14 cellular contexts compared by ENCODE assay signal in genomic region chr4:139054791-139055376, GRCh38. TPM values are rescaled to one million over a fixed set of nuclear protein-coding genes. Genes with fewer than 3 reads are reported as not detected.
DNase-seq lines count a peak whose midpoint lies in the region; ATAC-seq and TF ChIP-seq lines count a peak whose summit lies in the region.
"Had no signal": no experiment of that assay in that cellular context is flagged by ENCODE, and none has a peak within 500 bp of the region (broad histone marks: within the 10 kb centered on the region; RNA-seq: fewer than 3 reads in every experiment).

No MANE protein-coding gene starts in this region.

- peaks cover 20 to 46% (median 31%) of the 10 kb centered on the region in 4 donors for H3K4me1 Mint-ChIP-seq in CD4-positive, alpha-beta memory T cell
- peaks cover 30% of the 10 kb centered on the region for H3K4me1 Mint-ChIP-seq in chondrocyte (ENCODE audit: low read depth)
- peaks cover 26 to 42% (median 36%) of the 10 kb centered on the region in 4 donors for H3K4me1 Mint-ChIP-seq in naive thymus-derived CD8-positive, alpha-beta T cell

- no peaks in the 10 kb centered on the region for H3K27me3 Mint-ChIP-seq in CD4-positive, alpha-beta memory T cell
- H3K27me3 Mint-ChIP-seq in chondrocyte (ENCODE audit: low read depth), result no peaks in the 10 kb centered on the region
- H3K27me3 Mint-ChIP-seq in naive thymus-derived CD8-positive, alpha-beta T cell, result no peaks in the 10 kb centered on the region
- H3K27me3 Mint-ChIP-seq: activated CD4-positive, alpha-beta memory T cell treated with anti-CD3 and anti-CD28 coated beads for 36 hours had no signal

- H3K4me3 ChIP-seq in CD4-positive, alpha-beta memory T cell (ENCODE audit: low read length in 2 of 2), result no peak overlapping the region
- no peak overlapping the region for H3K4me3 ChIP-seq in A673 (ENCODE audit: low read depth, low read length, poor library complexity, severe bottlenecking)
- H3K4me3 ChIP-seq: thoracic aorta had no signal

- intact Hi-C loops in CD4-positive, alpha-beta memory T cell (cut with micrococcal nuclease), result no loop called here
- intact Hi-C loops in A673 (cut with micrococcal nuclease; ENCODE audit: unreplicated experiment), result no loop called here

- POLR2A ChIA-PET in CD4-positive, alpha-beta memory T cell (lab: Charles Lee; ENCODE audit: partially characterized antibody), result interaction anchor here (1.2 kb wide), 2 partner anchors 10 to 28 kb away, joined by 3 read pairs; no protein-coding TSS in a partner anchor
- POLR2A ChIA-PET in naive thymus-derived CD8-positive, alpha-beta T cell (lab: Charles Lee), result no interaction called here
- POLR2A ChIA-PET in A673 (lab: Charles Lee; ENCODE audit: low non-redundant PET), result no interaction called here

- no peak for TF ChIP-seq CTCF in chondrocyte (IDR thresholded peaks at IDR 0.05)
- no peak for TF ChIP-seq CTCF in A673 (conservative IDR thresholded peaks at IDR 0.05; ENCODE audit: low read depth, low read length)
- no peak for TF ChIP-seq CTCF in GM13977 (IDR thresholded peaks at IDR 0.05; ENCODE audit: extremely low read depth, insufficient read depth, missing control alignments)

- in situ Hi-C loops in GM13977 (cut with MboI; ENCODE audit: low pct_unique_long_range_greater_than_20kb, low sequenced_read_pairs, unreplicated experiment), result no loop called here

- H3K27ac Mint-ChIP-seq in CD4-positive, alpha-beta memory T cell, result peak overlapping the region in 4 of 7 donors; percentile 49 to 75 (median 64)
- H3K27ac Mint-ChIP-seq in chondrocyte (ENCODE audit: unreplicated experiment), result peak overlapping the region; percentile 29
- peak overlapping the region; percentile 26 to 84 (median 68) for H3K27ac Mint-ChIP-seq in naive thymus-derived CD8-positive, alpha-beta T cell
- H3K27ac Mint-ChIP-seq: activated CD4-positive, alpha-beta memory T cell treated with anti-CD3 and anti-CD28 coated beads for 36 hours had no signal

- DNase-seq in CD4-positive, alpha-beta memory T cell, result no peak
- DNase-seq in HS-5 (ENCODE audit: low read depth) (peak; percentile 28), chondrocyte (ENCODE audit: low spot score) (no peak), A673 (ENCODE audit: low spot score) (no peak), GM13977 (ENCODE audit: low spot score) (no peak), NOMO-1 treated with dmso at 0.1 percent for 144 hours (lab: John Stamatoyannopoulos, UW; ENCODE audit: unreplicated experiment) (no peak)
- no peak for DNase-seq in naive thymus-derived CD8-positive, alpha-beta T cell
- DNase-seq: activated CD4-positive, alpha-beta memory T cell treated with anti-CD3 and anti-CD28 coated beads for 36 hours; dermis blood vessel endothelial cell; Karpas-422; left cardiac atrium; T1000 had no signal

- peaks cover 37 to 63% of the 10 kb centered on the region in 2 donors for H3K36me3 Mint-ChIP-seq in CD4-positive, alpha-beta memory T cell
- H3K36me3 Mint-ChIP-seq in chondrocyte (ENCODE audit: low read depth), result peaks cover 16% of the 10 kb centered on the region
- H3K36me3 Mint-ChIP-seq in naive thymus-derived CD8-positive, alpha-beta T cell, result peaks cover 0 to 86% (median 6%) of the 10 kb centered on the region in 3 donors

- no TSS peak for BruUV-seq in A673 (replicated peaks; lab: Mats Ljungman, UMichigan)

- no peaks in the 10 kb centered on the region for H3K27me3 ChIP-seq in CD4-positive, alpha-beta memory T cell (ENCODE audit: insufficient read depth, low read length)
- no peaks in the 10 kb centered on the region for H3K27me3 ChIP-seq in A673 (replicated peaks; ENCODE audit: insufficient read depth, low read depth, low read length, poor library complexity)

- peaks cover 41% of the 10 kb centered on the region for H3K36me3 ChIP-seq in CD4-positive, alpha-beta memory T cell (ENCODE audit: insufficient read depth, low read length)
- H3K36me3 ChIP-seq in A673 (ENCODE audit: insufficient read depth, low read length, poor library complexity, severe bottlenecking), result peaks cover 44% of the 10 kb centered on the region

- CTCF ChIA-PET in CD4-positive, alpha-beta memory T cell (lab: Charles Lee; ENCODE audit: partially characterized antibody), result no interaction called here
- CTCF ChIA-PET in A673 (lab: Charles Lee), result interaction anchor here (0.6 kb wide), 1 partner anchor 634 kb away, joined by 5 read pairs; no protein-coding TSS in a partner anchor

- no peak overlapping the region for H3K27ac ChIP-seq in CD4-positive, alpha-beta memory T cell (ENCODE audit: low read depth, low read length)
- no peak overlapping the region for H3K27ac ChIP-seq in A673 (ENCODE audit: low read depth, low read length, poor library complexity, severe bottlenecking)
- H3K27ac ChIP-seq: thoracic aorta had no signal

- H3K9me3 Mint-ChIP-seq in CD4-positive, alpha-beta memory T cell, result no peaks in the 10 kb centered on the region
- H3K9me3 Mint-ChIP-seq in chondrocyte (ENCODE audit: low read depth), result no peaks in the 10 kb centered on the region
- H3K9me3 Mint-ChIP-seq in naive thymus-derived CD8-positive, alpha-beta T cell, result no peaks in the 10 kb centered on the region
- H3K9me3 Mint-ChIP-seq: activated CD4-positive, alpha-beta memory T cell treated with anti-CD3 and anti-CD28 coated beads for 36 hours had no signal

- H3K9me3 ChIP-seq in CD4-positive, alpha-beta memory T cell (ENCODE audit: control insufficient read depth in 1 of 2, low read length in 2 of 2), result no peaks in the 10 kb centered on the region
- H3K9me3 ChIP-seq in A673 (ENCODE audit: low read depth, low read length, poor library complexity, severe bottlenecking), result no peaks in the 10 kb centered on the region
- H3K9me3 ChIP-seq: thoracic aorta had no signal

- peaks cover 9% of the 10 kb centered on the region for H3K4me1 ChIP-seq in CD4-positive, alpha-beta memory T cell (ENCODE audit: insufficient read depth, low read length)
- H3K4me1 ChIP-seq in A673 (ENCODE audit: insufficient read depth, low read length, poor library complexity, severe bottlenecking), result no peaks in the 10 kb centered on the region

- ATAC-seq in naive thymus-derived CD8-positive, alpha-beta T cell, result no peak
- no peak for ATAC-seq in GM18520 (IDR thresholded peaks at IDR 0.05; ENCODE audit: unreplicated experiment)

- no peak overlapping the region for H3K4me3 Mint-ChIP-seq in CD4-positive, alpha-beta memory T cell
- H3K4me3 Mint-ChIP-seq in chondrocyte (ENCODE audit: unreplicated experiment), result no peak overlapping the region
- H3K4me3 Mint-ChIP-seq in naive thymus-derived CD8-positive, alpha-beta T cell, result no peak overlapping the region
- H3K4me3 Mint-ChIP-seq: activated CD4-positive, alpha-beta memory T cell treated with anti-CD3 and anti-CD28 coated beads for 36 hours had no signal

RNA-seq across cellular contexts. Expression of gene NOCT, which starts 39.3 kb away (rescaled TPM):
- 1 to 10 TPM; 1.4 to 1.7 TPM for total RNA-seq in CD4-positive, alpha-beta memory T cell
- polyA plus RNA-seq in CD4-positive, alpha-beta memory T cell, result under 1 TPM; 0.14 to 0.84 TPM
- 23.8 to 31.6 TPM (median 31.5 TPM) in 3 replicates for total RNA-seq in chondrocyte
- 1 to 10 TPM; 2.0 to 2.1 TPM for total RNA-seq in naive thymus-derived CD8-positive, alpha-beta T cell
- under 1 TPM in 2 of 3 donors, not detected in 1; 0.44 to 0.51 TPM for polyA plus RNA-seq in naive thymus-derived CD8-positive, alpha-beta T cell
- 20.5 and 27.6 TPM in 2 replicates for total RNA-seq in A673 (2021)
